Comparison of ENCODE assay signal across 8 cellular contexts in genomic region chr5:83474986-83475385, GRCh38. TPM values are rescaled to one million over a fixed set of nuclear protein-coding genes. Genes with fewer than 3 reads are reported as not detected.
DNase-seq lines count a peak whose midpoint lies in the region; ATAC-seq lines count a peak whose summit lies in the region.

No MANE protein-coding gene starts in this region.

- no peaks in the 10 kb centered on the region for H3K9me3 ChIP-seq in mucosa of stomach (ENCODE audit: control insufficient read depth, low read length)

- H2AFZ ChIP-seq in ACC112 (ENCODE audit: low read length, unreplicated experiment), result peak overlapping the region; percentile 43

- H3K27ac ChIP-seq in ACC112 (ENCODE audit: low read depth, low read length) (peak overlapping the region; percentile 89), caudate nucleus (ENCODE audit: low read depth, low read length) (peak overlapping the region; percentile 27)

- ATAC-seq in GM21825 (IDR thresholded peaks at IDR 0.05; ENCODE audit: unreplicated experiment) (no peak), GM19351 (IDR thresholded peaks at IDR 0.05; ENCODE audit: unreplicated experiment) (no peak)

- no peaks in the 10 kb centered on the region; the same call in 1 of the 2 replicates for H3K36me3 ChIP-seq in ACC112 (ENCODE audit: insufficient read depth, low read length)
- H3K36me3 ChIP-seq in mucosa of stomach (ENCODE audit: control insufficient read depth, insufficient read depth, low read length), result no peaks in the 10 kb centered on the region

- peaks cover 14% of the 10 kb centered on the region for H3K4me1 ChIP-seq in ACC112 (ENCODE audit: control insufficient read depth, insufficient read depth, low read length, unreplicated experiment)
- H3K4me1 ChIP-seq in mucosa of stomach (ENCODE audit: control insufficient read depth, insufficient read depth, low read length), result peaks cover 14% of the 10 kb centered on the region

- DNase-seq in HT1080 (ENCODE audit: low read depth), result peak; percentile 11
- no peak for DNase-seq in caudate nucleus (lab: John Stamatoyannopoulos, UW)
- DNase-seq in Ammon's horn (ENCODE audit: low spot score), result no peak
- DNase-seq in COR-L47 (lab: John Stamatoyannopoulos, UW), result no peak

- H3K9ac ChIP-seq in mucosa of stomach (ENCODE audit: low read length), result peak overlapping the region; percentile 29

- H3K27me3 ChIP-seq in ACC112 (ENCODE audit: insufficient read depth, low read length) (peaks cover under 1% of the 10 kb centered on the region; the same call in 1 of the 2 replicates), mucosa of stomach (ENCODE audit: control insufficient read depth, insufficient read depth, low read length) (peaks cover 63% of the 10 kb centered on the region)

- H3K79me2 ChIP-seq in ACC112 (ENCODE audit: control insufficient read depth, insufficient read depth, low read length, unreplicated experiment), result peaks cover 46% of the 10 kb centered on the region

- H3K4me3 ChIP-seq in ACC112 (ENCODE audit: low read depth, low read length) (peak overlapping the region; percentile 86), mucosa of stomach (ENCODE audit: low read length) (no peak overlapping the region)

RNA-seq across cellular contexts. Expression of gene VCAN, which starts 3.4 kb away (rescaled TPM):
- total RNA-seq in HT1080 (2014; rRNA removed; shearing (Covaris generic)), result 7.5 and 7.8 TPM in 2 replicates
- polyA plus RNA-seq in HT1080 (2015; cell fraction: cytosol; rRNA removed), result 1.5 and 3.5 TPM in 2 replicates
- 72.5 and 73.9 TPM in 2 replicates for polyA plus RNA-seq in HT1080 (2015; cell fraction: nucleus; rRNA removed)
